7 cellular contexts compared by ENCODE assay signal in genomic region chr10:14185501-14186045, GRCh38.
A peak's percentile ranks its signal among the peaks of the same experiment; 100 is the strongest.
DNase-seq lines count a peak whose midpoint lies in the region; ATAC-seq lines count a peak whose summit lies in the region.

No MANE protein-coding gene starts in this region.

- intact Hi-C loops in activated CD4-positive, alpha-beta memory T cell treated with anti-CD3 and anti-CD28 coated beads for 36 hours (cut with micrococcal nuclease), result loop anchor here (1.0 to 10.0 kb wide), 8 partner anchors 176 to 769 kb away; partner anchors contain the start of genes CDNF, DCLRE1C, HSPA14 and MEIG1

- DNase-seq in NCI-H446 treated with DMSO at 0.1 percent for 48 hours (lab: John Stamatoyannopoulos, UW) (peak; percentile 84), germinal center (ENCODE audit: low spot score) (peak; percentile 59), activated gamma-delta T cell treated with Interleukin-2 at 50 U/mL for 16 hours (no peak)
- peak; percentile 77 for DNase-seq in activated CD4-positive, alpha-beta memory T cell treated with anti-CD3 and anti-CD28 coated beads for 36 hours
- peak; percentile 28 for DNase-seq in stimulated activated CD8-positive, alpha-beta memory T cell treated with anti-CD3 and anti-CD28 coated beads, Interleukin-7, amount 100 ng/mL, for 24 hours (ENCODE audit: low read depth)

- peak overlapping the region; percentile 74 for H3K4me3 Mint-ChIP-seq in activated CD4-positive, alpha-beta memory T cell treated with anti-CD3 and anti-CD28 coated beads for 36 hours

- CTCF ChIA-PET in activated CD4-positive, alpha-beta memory T cell treated with anti-CD3 and anti-CD28 coated beads for 36 hours (lab: Charles Lee), result interaction anchor here (0.8 to 4.5 kb wide), 6 partner anchors 11 to 403 kb away, joined by 3 to 50 read pairs (median 3); no protein-coding TSS in a partner anchor

- H3K27me3 Mint-ChIP-seq in activated CD4-positive, alpha-beta memory T cell treated with anti-CD3 and anti-CD28 coated beads for 36 hours, result peaks cover 30% of the 10 kb centered on the region

- POLR2A ChIA-PET in activated CD4-positive, alpha-beta memory T cell treated with anti-CD3 and anti-CD28 coated beads for 36 hours (lab: Charles Lee), result interaction anchor here (0.6 to 2.3 kb wide), 32 partner anchors 10 to 884 kb away, joined by 3 to 17 read pairs (median 4); partner anchors contain the start of genes CDNF, HSPA14, MEIG1 and MSANTD7

- peaks cover 2% of the 10 kb centered on the region for H3K9me3 Mint-ChIP-seq in activated CD4-positive, alpha-beta memory T cell treated with anti-CD3 and anti-CD28 coated beads for 36 hours

- peaks cover 32% of the 10 kb centered on the region for H3K4me1 Mint-ChIP-seq in activated CD4-positive, alpha-beta memory T cell treated with anti-CD3 and anti-CD28 coated beads for 36 hours (ENCODE audit: low read depth)

- peak overlapping the region; percentile 98 for H3K27ac Mint-ChIP-seq in activated CD4-positive, alpha-beta memory T cell treated with anti-CD3 and anti-CD28 coated beads for 36 hours

- ATAC-seq in GM18868 (IDR thresholded peaks at IDR 0.05; ENCODE audit: unreplicated experiment), result peak; percentile 89
- peak; percentile 64 for ATAC-seq in HG02763 (IDR thresholded peaks at IDR 0.05; ENCODE audit: unreplicated experiment)

- H3K36me3 Mint-ChIP-seq in activated CD4-positive, alpha-beta memory T cell treated with anti-CD3 and anti-CD28 coated beads for 36 hours, result peaks cover 5% of the 10 kb centered on the region
